In the genomic region with DNA sequence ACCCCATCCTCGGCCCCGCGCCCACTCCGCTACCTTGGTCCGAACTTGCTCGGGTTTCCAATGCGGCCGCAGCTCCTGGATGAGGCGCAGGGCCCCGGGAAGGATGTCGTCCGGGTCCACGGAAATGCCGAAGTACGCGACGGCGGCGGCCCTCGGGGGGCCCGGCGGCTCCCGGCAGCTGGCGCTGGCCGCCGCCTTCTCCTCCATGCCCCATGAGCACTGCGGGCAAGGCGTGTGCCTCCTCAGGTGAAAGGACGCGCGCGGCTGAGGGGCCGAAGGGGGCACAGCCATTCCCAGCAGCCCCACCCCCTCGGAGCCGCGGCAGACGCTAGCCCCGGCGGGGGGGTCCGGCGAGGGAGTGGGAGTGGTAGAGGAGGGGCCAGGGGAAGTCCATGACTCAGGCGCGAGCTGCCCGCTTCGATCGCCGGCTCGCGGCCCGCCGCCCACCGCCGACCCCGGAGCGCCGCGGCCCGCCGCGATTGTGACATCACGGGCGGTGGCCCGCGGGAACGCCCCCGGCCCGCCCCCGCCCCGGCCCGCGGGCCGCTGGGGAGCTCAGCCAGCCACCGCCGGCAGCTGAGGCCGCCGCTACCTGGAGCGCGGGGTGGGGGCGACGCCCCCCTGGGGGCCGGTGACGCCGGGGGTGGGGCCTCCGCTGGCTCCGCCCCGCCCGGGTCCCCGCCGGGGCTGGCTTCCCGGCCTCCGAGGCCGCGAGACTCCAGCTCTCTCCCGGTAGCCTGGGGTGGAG, we compare ENCODE assay signal across 1 cellular context.
TF ChIP-seq lines count a peak whose summit lies in the region.

A gene with protein sequence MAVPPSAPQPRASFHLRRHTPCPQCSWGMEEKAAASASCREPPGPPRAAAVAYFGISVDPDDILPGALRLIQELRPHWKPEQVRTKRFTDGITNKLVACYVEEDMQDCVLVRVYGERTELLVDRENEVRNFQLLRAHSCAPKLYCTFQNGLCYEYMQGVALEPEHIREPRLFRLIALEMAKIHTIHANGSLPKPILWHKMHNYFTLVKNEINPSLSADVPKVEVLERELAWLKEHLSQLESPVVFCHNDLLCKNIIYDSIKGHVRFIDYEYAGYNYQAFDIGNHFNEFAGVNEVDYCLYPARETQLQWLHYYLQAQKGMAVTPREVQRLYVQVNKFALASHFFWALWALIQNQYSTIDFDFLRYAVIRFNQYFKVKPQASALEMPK (minus strand): TSS at position 483 of the 748 bp plus-strand sequence. CDS start 192 bp downstream, at position 291.

TF ChIP-seq in HepG2, 621 proteins besides CTCF, POLR2A, EP300 and RAD21 (continues in another document):
- TF ChIP-seq, protein P1, sequence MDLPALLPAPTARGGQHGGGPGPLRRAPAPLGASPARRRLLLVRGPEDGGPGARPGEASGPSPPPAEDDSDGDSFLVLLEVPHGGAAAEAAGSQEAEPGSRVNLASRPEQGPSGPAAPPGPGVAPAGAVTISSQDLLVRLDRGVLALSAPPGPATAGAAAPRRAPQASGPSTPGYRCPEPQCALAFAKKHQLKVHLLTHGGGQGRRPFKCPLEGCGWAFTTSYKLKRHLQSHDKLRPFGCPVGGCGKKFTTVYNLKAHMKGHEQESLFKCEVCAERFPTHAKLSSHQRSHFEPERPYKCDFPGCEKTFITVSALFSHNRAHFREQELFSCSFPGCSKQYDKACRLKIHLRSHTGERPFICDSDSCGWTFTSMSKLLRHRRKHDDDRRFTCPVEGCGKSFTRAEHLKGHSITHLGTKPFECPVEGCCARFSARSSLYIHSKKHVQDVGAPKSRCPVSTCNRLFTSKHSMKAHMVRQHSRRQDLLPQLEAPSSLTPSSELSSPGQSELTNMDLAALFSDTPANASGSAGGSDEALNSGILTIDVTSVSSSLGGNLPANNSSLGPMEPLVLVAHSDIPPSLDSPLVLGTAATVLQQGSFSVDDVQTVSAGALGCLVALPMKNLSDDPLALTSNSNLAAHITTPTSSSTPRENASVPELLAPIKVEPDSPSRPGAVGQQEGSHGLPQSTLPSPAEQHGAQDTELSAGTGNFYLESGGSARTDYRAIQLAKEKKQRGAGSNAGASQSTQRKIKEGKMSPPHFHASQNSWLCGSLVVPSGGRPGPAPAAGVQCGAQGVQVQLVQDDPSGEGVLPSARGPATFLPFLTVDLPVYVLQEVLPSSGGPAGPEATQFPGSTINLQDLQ (CRISPR knock-in tag; IDR thresholded peaks at IDR 0.05) = no peak
- TF ChIP-seq HOXA3 (CRISPR knock-in tag; IDR thresholded peaks at IDR 0.05) (peak; percentile 58; the same call in 1 of the 2 replicates), RBFOX2 (IDR thresholded peaks at IDR 0.05; ENCODE audit: low read depth, low read length) (peak; percentile 59; the same call in 1 of the 2 replicates), FOXC1 (CRISPR knock-in tag; IDR thresholded peaks at IDR 0.05; ENCODE audit: borderline replicate concordance) (no peak), NPAS2 (CRISPR knock-in tag; IDR thresholded peaks at IDR 0.05; ENCODE audit: borderline replicate concordance) (no peak), KLF13 (CRISPR knock-in tag; IDR thresholded peaks at IDR 0.05) (0 out of 2 replicates have a peak, but pooled peaks have one; percentile 57), MTA3 (CRISPR knock-in tag; IDR thresholded peaks at IDR 0.05) (no peak), KDM4B (CRISPR knock-in tag; IDR thresholded peaks at IDR 0.05) (no peak), PPARG (CRISPR knock-in tag; conservative IDR thresholded peaks at IDR 0.05) (no peak), RNF2 (conservative IDR thresholded peaks at IDR 0.05; ENCODE audit: low read depth) (0 out of 2 replicates have a peak, but pooled peaks have one; percentile 38), HOXA5 (CRISPR knock-in tag; IDR thresholded peaks at IDR 0.05) (0 out of 2 replicates have a peak, but pooled peaks have one; percentile 16), FOXA3 (CRISPR knock-in tag; IDR thresholded peaks at IDR 0.05) (0 out of 2 replicates have a peak, but pooled peaks have one; percentile 14), ARNTL (CRISPR knock-in tag; IDR thresholded peaks at IDR 0.05) (0 out of 2 replicates have a peak, but pooled peaks have one; percentile 27), RXRA (CRISPR knock-in tag; IDR thresholded peaks at IDR 0.05) (0 out of 2 replicates have a peak, but pooled peaks have one; percentile 21), DR1 (CRISPR knock-in tag; IDR thresholded peaks at IDR 0.05) (no peak), ZNF772 (CRISPR knock-in tag; IDR thresholded peaks at IDR 0.05) (no peak), CHD2 (IDR thresholded peaks at IDR 0.05; ENCODE audit: low read depth, low read length) (peak; percentile 81), NONO (IDR thresholded peaks at IDR 0.05) (no peak), NONO (CRISPR knock-in tag; conservative IDR thresholded peaks at IDR 0.05) (no peak; the same call in 1 of the 2 replicates), CREB1 (IDR thresholded peaks at IDR 0.05) (peak; percentile 36; the same call in 1 of the 2 replicates), CREB1 (CRISPR knock-in tag; IDR thresholded peaks at IDR 0.05) (no peak), MIER3 (CRISPR knock-in tag; IDR thresholded peaks at IDR 0.05; ENCODE audit: borderline replicate concordance) (no peak), TEAD3 (CRISPR knock-in tag; optimal IDR thresholded peaks at IDR 0.05; ENCODE audit: borderline replicate concordance) (no peak), PHF8 (CRISPR knock-in tag; IDR thresholded peaks at IDR 0.05) (peak; percentile 54), ZNF782 (CRISPR knock-in tag; IDR thresholded peaks at IDR 0.05; ENCODE audit: borderline replicate concordance) (peak; percentile 44; the same call in 1 of the 2 replicates), MYC (CRISPR knock-in tag; IDR thresholded peaks at IDR 0.05; ENCODE audit: borderline replicate concordance) (peak; percentile 43; the same call in 1 of the 2 replicates), ZNF563 (CRISPR knock-in tag; IDR thresholded peaks at IDR 0.05) (peak; percentile 84), AGO2 (optimal IDR thresholded peaks at IDR 0.05; ENCODE audit: low read depth, low read length) (peak; percentile 9), ATM (IDR thresholded peaks at IDR 0.05; ENCODE audit: borderline replicate concordance) (no peak), SIX1 (CRISPR knock-in tag; IDR thresholded peaks at IDR 0.05; ENCODE audit: borderline replicate concordance) (no peak), SP2 (CRISPR knock-in tag; IDR thresholded peaks at IDR 0.05) (0 out of 2 replicates have a peak, but pooled peaks have one; percentile 26)
- TF ChIP-seq, protein P2, sequence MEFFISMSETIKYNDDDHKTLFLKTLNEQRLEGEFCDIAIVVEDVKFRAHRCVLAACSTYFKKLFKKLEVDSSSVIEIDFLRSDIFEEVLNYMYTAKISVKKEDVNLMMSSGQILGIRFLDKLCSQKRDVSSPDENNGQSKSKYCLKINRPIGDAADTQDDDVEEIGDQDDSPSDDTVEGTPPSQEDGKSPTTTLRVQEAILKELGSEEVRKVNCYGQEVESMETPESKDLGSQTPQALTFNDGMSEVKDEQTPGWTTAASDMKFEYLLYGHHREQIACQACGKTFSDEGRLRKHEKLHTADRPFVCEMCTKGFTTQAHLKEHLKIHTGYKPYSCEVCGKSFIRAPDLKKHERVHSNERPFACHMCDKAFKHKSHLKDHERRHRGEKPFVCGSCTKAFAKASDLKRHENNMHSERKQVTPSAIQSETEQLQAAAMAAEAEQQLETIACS (CRISPR knock-in tag; IDR thresholded peaks at IDR 0.05) = peak; percentile 34; the same call in 1 of the 2 replicates
- TF ChIP-seq, protein P3, sequence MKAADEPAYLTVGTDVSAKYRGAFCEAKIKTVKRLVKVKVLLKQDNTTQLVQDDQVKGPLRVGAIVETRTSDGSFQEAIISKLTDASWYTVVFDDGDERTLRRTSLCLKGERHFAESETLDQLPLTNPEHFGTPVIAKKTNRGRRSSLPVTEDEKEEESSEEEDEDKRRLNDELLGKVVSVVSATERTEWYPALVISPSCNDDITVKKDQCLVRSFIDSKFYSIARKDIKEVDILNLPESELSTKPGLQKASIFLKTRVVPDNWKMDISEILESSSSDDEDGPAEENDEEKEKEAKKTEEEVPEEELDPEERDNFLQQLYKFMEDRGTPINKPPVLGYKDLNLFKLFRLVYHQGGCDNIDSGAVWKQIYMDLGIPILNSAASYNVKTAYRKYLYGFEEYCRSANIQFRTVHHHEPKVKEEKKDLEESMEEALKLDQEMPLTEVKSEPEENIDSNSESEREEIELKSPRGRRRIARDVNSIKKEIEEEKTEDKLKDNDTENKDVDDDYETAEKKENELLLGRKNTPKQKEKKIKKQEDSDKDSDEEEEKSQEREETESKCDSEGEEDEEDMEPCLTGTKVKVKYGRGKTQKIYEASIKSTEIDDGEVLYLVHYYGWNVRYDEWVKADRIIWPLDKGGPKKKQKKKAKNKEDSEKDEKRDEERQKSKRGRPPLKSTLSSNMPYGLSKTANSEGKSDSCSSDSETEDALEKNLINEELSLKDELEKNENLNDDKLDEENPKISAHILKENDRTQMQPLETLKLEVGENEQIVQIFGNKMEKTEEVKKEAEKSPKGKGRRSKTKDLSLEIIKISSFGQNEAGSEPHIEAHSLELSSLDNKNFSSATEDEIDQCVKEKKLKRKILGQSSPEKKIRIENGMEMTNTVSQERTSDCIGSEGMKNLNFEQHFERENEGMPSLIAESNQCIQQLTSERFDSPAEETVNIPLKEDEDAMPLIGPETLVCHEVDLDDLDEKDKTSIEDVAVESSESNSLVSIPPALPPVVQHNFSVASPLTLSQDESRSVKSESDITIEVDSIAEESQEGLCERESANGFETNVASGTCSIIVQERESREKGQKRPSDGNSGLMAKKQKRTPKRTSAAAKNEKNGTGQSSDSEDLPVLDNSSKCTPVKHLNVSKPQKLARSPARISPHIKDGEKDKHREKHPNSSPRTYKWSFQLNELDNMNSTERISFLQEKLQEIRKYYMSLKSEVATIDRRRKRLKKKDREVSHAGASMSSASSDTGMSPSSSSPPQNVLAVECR (CRISPR knock-in tag; IDR thresholded peaks at IDR 0.05; ENCODE audit: borderline replicate concordance) = peak; percentile 67; the same call in 1 of the 2 replicates
- TF ChIP-seq, protein P4, sequence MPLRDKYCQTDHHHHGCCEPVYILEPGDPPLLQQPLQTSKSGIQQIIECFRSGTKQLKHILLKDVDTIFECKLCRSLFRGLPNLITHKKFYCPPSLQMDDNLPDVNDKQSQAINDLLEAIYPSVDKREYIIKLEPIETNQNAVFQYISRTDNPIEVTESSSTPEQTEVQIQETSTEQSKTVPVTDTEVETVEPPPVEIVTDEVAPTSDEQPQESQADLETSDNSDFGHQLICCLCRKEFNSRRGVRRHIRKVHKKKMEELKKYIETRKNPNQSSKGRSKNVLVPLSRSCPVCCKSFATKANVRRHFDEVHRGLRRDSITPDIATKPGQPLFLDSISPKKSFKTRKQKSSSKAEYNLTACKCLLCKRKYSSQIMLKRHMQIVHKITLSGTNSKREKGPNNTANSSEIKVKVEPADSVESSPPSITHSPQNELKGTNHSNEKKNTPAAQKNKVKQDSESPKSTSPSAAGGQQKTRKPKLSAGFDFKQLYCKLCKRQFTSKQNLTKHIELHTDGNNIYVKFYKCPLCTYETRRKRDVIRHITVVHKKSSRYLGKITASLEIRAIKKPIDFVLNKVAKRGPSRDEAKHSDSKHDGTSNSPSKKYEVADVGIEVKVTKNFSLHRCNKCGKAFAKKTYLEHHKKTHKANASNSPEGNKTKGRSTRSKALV (CRISPR knock-in tag; IDR thresholded peaks at IDR 0.05) = 0 out of 2 replicates have a peak, but pooled peaks have one; percentile 10
- TF ChIP-seq, protein P5, sequence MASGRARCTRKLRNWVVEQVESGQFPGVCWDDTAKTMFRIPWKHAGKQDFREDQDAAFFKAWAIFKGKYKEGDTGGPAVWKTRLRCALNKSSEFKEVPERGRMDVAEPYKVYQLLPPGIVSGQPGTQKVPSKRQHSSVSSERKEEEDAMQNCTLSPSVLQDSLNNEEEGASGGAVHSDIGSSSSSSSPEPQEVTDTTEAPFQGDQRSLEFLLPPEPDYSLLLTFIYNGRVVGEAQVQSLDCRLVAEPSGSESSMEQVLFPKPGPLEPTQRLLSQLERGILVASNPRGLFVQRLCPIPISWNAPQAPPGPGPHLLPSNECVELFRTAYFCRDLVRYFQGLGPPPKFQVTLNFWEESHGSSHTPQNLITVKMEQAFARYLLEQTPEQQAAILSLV (CRISPR knock-in tag; IDR thresholded peaks at IDR 0.05; ENCODE audit: borderline replicate concordance) = no peak
- TF ChIP-seq, protein P6, sequence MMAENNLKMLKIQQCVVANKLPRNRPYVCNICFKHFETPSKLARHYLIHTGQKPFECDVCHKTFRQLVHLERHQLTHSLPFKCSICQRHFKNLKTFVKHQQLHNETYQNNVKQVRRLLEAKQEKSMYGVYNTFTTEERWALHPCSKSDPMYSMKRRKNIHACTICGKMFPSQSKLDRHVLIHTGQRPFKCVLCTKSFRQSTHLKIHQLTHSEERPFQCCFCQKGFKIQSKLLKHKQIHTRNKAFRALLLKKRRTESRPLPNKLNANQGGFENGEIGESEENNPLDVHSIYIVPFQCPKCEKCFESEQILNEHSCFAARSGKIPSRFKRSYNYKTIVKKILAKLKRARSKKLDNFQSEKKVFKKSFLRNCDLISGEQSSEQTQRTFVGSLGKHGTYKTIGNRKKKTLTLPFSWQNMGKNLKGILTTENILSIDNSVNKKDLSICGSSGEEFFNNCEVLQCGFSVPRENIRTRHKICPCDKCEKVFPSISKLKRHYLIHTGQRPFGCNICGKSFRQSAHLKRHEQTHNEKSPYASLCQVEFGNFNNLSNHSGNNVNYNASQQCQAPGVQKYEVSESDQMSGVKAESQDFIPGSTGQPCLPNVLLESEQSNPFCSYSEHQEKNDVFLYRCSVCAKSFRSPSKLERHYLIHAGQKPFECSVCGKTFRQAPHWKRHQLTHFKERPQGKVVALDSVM (CRISPR knock-in tag; IDR thresholded peaks at IDR 0.05) = peak; percentile 60; the same call in 1 of the 2 replicates
- TF ChIP-seq, protein P7, sequence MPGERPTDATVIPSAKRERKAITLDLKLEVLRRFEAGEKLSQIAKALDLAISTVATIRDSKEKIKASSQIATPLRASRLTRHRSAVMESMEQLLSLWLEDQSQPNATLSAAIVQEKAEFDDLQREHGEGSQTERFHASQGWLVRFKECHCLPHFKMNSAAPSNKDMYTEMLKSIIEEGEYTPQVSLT (CRISPR knock-in tag; IDR thresholded peaks at IDR 0.05; ENCODE audit: borderline replicate concordance, low read depth) = no peak
- TF ChIP-seq, protein P8, sequence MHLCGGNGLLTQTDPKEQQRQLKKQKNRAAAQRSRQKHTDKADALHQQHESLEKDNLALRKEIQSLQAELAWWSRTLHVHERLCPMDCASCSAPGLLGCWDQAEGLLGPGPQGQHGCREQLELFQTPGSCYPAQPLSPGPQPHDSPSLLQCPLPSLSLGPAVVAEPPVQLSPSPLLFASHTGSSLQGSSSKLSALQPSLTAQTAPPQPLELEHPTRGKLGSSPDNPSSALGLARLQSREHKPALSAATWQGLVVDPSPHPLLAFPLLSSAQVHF (CRISPR knock-in tag; IDR thresholded peaks at IDR 0.05) = no peak
- TF ChIP-seq, protein P9, sequence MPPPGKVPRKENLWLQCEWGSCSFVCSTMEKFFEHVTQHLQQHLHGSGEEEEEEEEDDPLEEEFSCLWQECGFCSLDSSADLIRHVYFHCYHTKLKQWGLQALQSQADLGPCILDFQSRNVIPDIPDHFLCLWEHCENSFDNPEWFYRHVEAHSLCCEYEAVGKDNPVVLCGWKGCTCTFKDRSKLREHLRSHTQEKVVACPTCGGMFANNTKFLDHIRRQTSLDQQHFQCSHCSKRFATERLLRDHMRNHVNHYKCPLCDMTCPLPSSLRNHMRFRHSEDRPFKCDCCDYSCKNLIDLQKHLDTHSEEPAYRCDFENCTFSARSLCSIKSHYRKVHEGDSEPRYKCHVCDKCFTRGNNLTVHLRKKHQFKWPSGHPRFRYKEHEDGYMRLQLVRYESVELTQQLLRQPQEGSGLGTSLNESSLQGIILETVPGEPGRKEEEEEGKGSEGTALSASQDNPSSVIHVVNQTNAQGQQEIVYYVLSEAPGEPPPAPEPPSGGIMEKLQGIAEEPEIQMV (CRISPR knock-in tag; IDR thresholded peaks at IDR 0.05; ENCODE audit: low read depth) = 0 out of 2 replicates have a peak, but pooled peaks have one; percentile 21
